In genomic region chr11:36565033-36565610, GRCh38 we compare ENCODE assay signal across 13 cellular contexts. TPM values are rescaled to one million over a fixed set of nuclear protein-coding genes. Genes with fewer than 3 reads are reported as not detected.
DNase-seq lines count a peak whose midpoint lies in the region; ATAC-seq, FAIRE-seq and TF ChIP-seq lines count a peak whose summit lies in the region.
"Had no signal": no experiment of that assay in that cellular context is flagged by ENCODE, and none has a peak within 500 bp of the region (broad histone marks: within the 10 kb centered on the region; RNA-seq: fewer than 3 reads in every experiment).

No MANE protein-coding gene starts in this region.

- H3K23me2 ChIP-seq in H1 (ENCODE audit: low read depth, low read length): no peaks in the 10 kb centered on the region

- no peak overlapping the region for H2BK120ac ChIP-seq in H1 (replicated peaks; ENCODE audit: low read depth, low read length)

- H2BK20ac ChIP-seq in H1 (ENCODE audit: low read length): no peak overlapping the region

- DNase-seq in CD8-positive, alpha-beta T cell: no peak
- DNase-seq in H1 (ENCODE audit: low read depth in 1 of 2, low spot score in 2 of 2) (no peak), NCI-H2107 treated with DMSO at 0.1 percent for 48 hours (lab: John Stamatoyannopoulos, UW; ENCODE audit: unreplicated experiment) (no peak)
- no peak for DNase-seq in activated CD8-positive, alpha-beta memory T cell treated with anti-CD3 and anti-CD28 coated beads, Interleukin-2, amount 50 U/mL, for 48 hours
- DNase-seq in stimulated activated CD8-positive, alpha-beta memory T cell treated with anti-CD3 and anti-CD28 coated beads, Interleukin-4, amount 100 ng/mL, for 48 hours: no peak
- DNase-seq: activated effector memory CD4-positive, alpha-beta T cell treated with Interleukin-2 at 50 U/mL for 16 hours had no signal

- no peak overlapping the region for H2BK5ac ChIP-seq in H1 (ENCODE audit: low read depth, low read length)

- H3K36me3 Mint-ChIP-seq in CD8-positive, alpha-beta T cell: no peaks in the 10 kb centered on the region

- CTCF ChIA-PET in CD8-positive, alpha-beta T cell (lab: Charles Lee): interaction anchor here (0.8 to 9.0 kb wide), 20 partner anchors 8 to 188 kb away, joined by 3 to 134 read pairs (median 4); no protein-coding TSS in a partner anchor
- CTCF ChIA-PET in H1 (lab: Charles Lee; ENCODE audit: partially characterized antibody): interaction anchor here (0.8 to 8.1 kb wide), 43 partner anchors 10 to 287 kb away, joined by 3 to 155 read pairs (median 4); no protein-coding TSS in a partner anchor

- no peak overlapping the region for H3K4me3 ChIP-seq in CD8-positive, alpha-beta T cell (ENCODE audit: low read depth, low read length)
- peak overlapping the region; percentile 46; the same call in 1 of the 2 replicates for H3K4me3 ChIP-seq in HUES64 (ENCODE audit: low read length)
- H3K4me3 ChIP-seq in H1 (ENCODE audit: extremely low read depth in 1 of 4, insufficient read depth in 2 of 4, low read depth in 3 of 4, low read length in 4 of 4): peak overlapping the region in 1 of 4 experiments; percentile 50; a peak in 1 of 8 replicates
- H3K4me3 ChIP-seq in parathyroid adenoma (ENCODE audit: low read depth, low read length): no peak overlapping the region

- peaks cover 0 to 2% of the 10 kb centered on the region in 2 experiments for H4K20me1 ChIP-seq in H1 (replicated peaks in 1 of 2; ENCODE audit: control insufficient read depth in 1 of 2, insufficient read depth in 2 of 2, low read length in 2 of 2)

- H3K79me2 ChIP-seq in H1 (ENCODE audit: control insufficient read depth in 1 of 2, insufficient read depth in 2 of 2, low read length in 2 of 2): no peaks in the 10 kb centered on the region
- no peaks in the 10 kb centered on the region for H3K79me2 ChIP-seq in parathyroid adenoma

- H4K8ac ChIP-seq in H1 (ENCODE audit: extremely low read depth, insufficient read depth, low read length): no peak overlapping the region

- H3K36me3 ChIP-seq in CD8-positive, alpha-beta T cell (ENCODE audit: insufficient read depth, low read length): no peaks in the 10 kb centered on the region
- H3K36me3 ChIP-seq in HUES64 (ENCODE audit: insufficient read depth, low read length): no peaks in the 10 kb centered on the region
- H3K36me3 ChIP-seq in H1 (ENCODE audit: control insufficient read depth in 2 of 4, insufficient read depth in 4 of 4, low read length in 3 of 4): no peaks in the 10 kb centered on the region
- no peaks in the 10 kb centered on the region for H3K36me3 ChIP-seq in parathyroid adenoma (ENCODE audit: control insufficient read depth, insufficient read depth, low read length)
- H3K36me3 ChIP-seq: tibial artery had no signal

- no peak overlapping the region for H3K4ac ChIP-seq in H1 (replicated peaks; ENCODE audit: insufficient read length, low read depth, low read length)

- no peak overlapping the region for H3K23ac ChIP-seq in H1 (ENCODE audit: insufficient read length)

- H2AFZ ChIP-seq in H1 (ENCODE audit: low read length) (peak overlapping the region; percentile 72), parathyroid adenoma (peak overlapping the region; percentile 46)

- no peak for TF ChIP-seq CTCF in CD8-positive, alpha-beta T cell (IDR thresholded peaks at IDR 0.05)
- TF ChIP-seq CTCF in H1 (IDR thresholded peaks at IDR 0.05; ENCODE audit: control extremely low read depth in 1 of 3, insufficient read depth in 1 of 3, low read depth in 1 of 3, low read length in 3 of 3) (no peak), parathyroid adenoma (IDR thresholded peaks at IDR 0.05) (no peak)

- peaks cover 27% of the 10 kb centered on the region for H3K27me3 Mint-ChIP-seq in CD8-positive, alpha-beta T cell (ENCODE audit: low read depth)

- H2BK12ac ChIP-seq in H1 (ENCODE audit: low read depth, low read length): no peak overlapping the region

- no peak overlapping the region for H3K27ac Mint-ChIP-seq in CD8-positive, alpha-beta T cell
- H3K27ac Mint-ChIP-seq: activated CD4-positive, alpha-beta T cell treated with anti-CD3 and anti-CD28 coated beads, Interleukin-2, amount 10 ng/mL, durations not matched to agents 7 days and 5 days had no signal

- H3K14ac ChIP-seq in H1 (ENCODE audit: insufficient read length): no peak overlapping the region

- no peaks in the 10 kb centered on the region for H3K79me1 ChIP-seq in H1 (ENCODE audit: low read depth, low read length)

- intact Hi-C loops in CD8-positive, alpha-beta T cell (cut with DNase I, micrococcal nuclease): no loop called here

- H3K27me3 ChIP-seq in CD8-positive, alpha-beta T cell (ENCODE audit: insufficient read depth, low read length): no peaks in the 10 kb centered on the region
- H3K27me3 ChIP-seq in HUES64 (ENCODE audit: insufficient read depth, low read length): peaks cover 8% of the 10 kb centered on the region
- H3K27me3 ChIP-seq in H1 (replicated peaks in 1 of 4; ENCODE audit: control insufficient read depth in 3 of 4, extremely low read depth in 1 of 4, insufficient read depth in 3 of 4, low read length in 3 of 4): no peaks in the 10 kb centered on the region
- H3K27me3 ChIP-seq in parathyroid adenoma (ENCODE audit: control insufficient read depth, insufficient read depth, low read length): no peaks in the 10 kb centered on the region
- H3K27me3 ChIP-seq: tibial artery had no signal

- H4K91ac ChIP-seq in H1 (replicated peaks; ENCODE audit: insufficient read length, low read length): no peak overlapping the region

- H4K5ac ChIP-seq in H1 (ENCODE audit: insufficient read length, low read depth, low read length): no peak overlapping the region

- TF ChIP-seq POLR2A in H1 (IDR thresholded peaks at IDR 0.05; ENCODE audit: control extremely low read depth in 1 of 2, low read depth in 2 of 2, low read length in 2 of 2): no peak

- no peak overlapping the region for H3K18ac ChIP-seq in H1 (ENCODE audit: extremely low read depth, low read length)

- TF ChIP-seq EP300 in H1 (IDR thresholded peaks at IDR 0.05; ENCODE audit: borderline replicate concordance in 1 of 2, low read depth in 2 of 2, low read length in 2 of 2): no peak

- H3K4me2 ChIP-seq in H1 (ENCODE audit: insufficient read depth in 1 of 2, low read depth in 2 of 2, low read length in 2 of 2) (0 out of 4 replicates have a peak overlapping the region, but pooled peaks of 1 of the 2 experiments have one; percentile 9), parathyroid adenoma (ENCODE audit: low read length) (no peak overlapping the region)

- POLR2A ChIA-PET in CD8-positive, alpha-beta T cell (lab: Charles Lee): interaction anchor here (1.4 kb wide), 1 partner anchor 182 kb away, joined by 3 read pairs; no protein-coding TSS in a partner anchor
- POLR2A ChIA-PET in H1 (lab: Charles Lee; ENCODE audit: partially characterized antibody): interaction anchor here (0.9 kb wide), 1 partner anchor 29 kb away, joined by 3 read pairs; the partner anchor contains the start of gene IFTAP

- FAIRE-seq in H1 (lab: Jason Lieb, UNC): no peak
- FAIRE-seq: bronchial epithelial cell had no signal

- H3K4me1 Mint-ChIP-seq in CD8-positive, alpha-beta T cell (ENCODE audit: low read depth): peaks cover 7% of the 10 kb centered on the region

- no peak overlapping the region for H3K56ac ChIP-seq in H1 (replicated peaks; ENCODE audit: insufficient read length, low read depth, low read length)

- TF ChIP-seq RAD21 in H1 (IDR thresholded peaks at IDR 0.05 in 1 of 2, conservative IDR thresholded peaks at IDR 0.05 in 1 of 2; ENCODE audit: low read depth in 2 of 2, low read length in 2 of 2): no peak

- H3K4me3 Mint-ChIP-seq in CD8-positive, alpha-beta T cell: peak overlapping the region; percentile 71

- no peak for ATAC-seq in CD8-positive, alpha-beta T cell
- ATAC-seq in GM18511 (IDR thresholded peaks at IDR 0.05; ENCODE audit: unreplicated experiment): no peak

- H3K4me1 ChIP-seq in CD8-positive, alpha-beta T cell (ENCODE audit: insufficient read depth, low read length): no peaks in the 10 kb centered on the region
- H3K4me1 ChIP-seq in HUES64 (ENCODE audit: insufficient read depth, low read length): peaks cover 4% of the 10 kb centered on the region; the same call in 1 of the 2 replicates
- no peaks in the 10 kb centered on the region for H3K4me1 ChIP-seq in H1 (replicated peaks in 1 of 4; ENCODE audit: control insufficient read depth in 3 of 4, insufficient read depth in 4 of 4, low read length in 3 of 4)
- H3K4me1 ChIP-seq in parathyroid adenoma: no peaks in the 10 kb centered on the region

- H2AK5ac ChIP-seq in H1 (ENCODE audit: low read depth, low read length): no peak overlapping the region

- no peaks in the 10 kb centered on the region for H3K9me3 Mint-ChIP-seq in CD8-positive, alpha-beta T cell

- H3K9ac ChIP-seq in HUES64 (ENCODE audit: low read depth, low read length) (no peak overlapping the region), H1 (replicated peaks in 1 of 4; ENCODE audit: extremely low read depth in 1 of 4, low read depth in 3 of 4, low read length in 3 of 4) (no peak overlapping the region), parathyroid adenoma (no peak overlapping the region)

- H2BK15ac ChIP-seq in H1 (ENCODE audit: low read length): no peak overlapping the region

- no peak overlapping the region for H3K27ac ChIP-seq in CD8-positive, alpha-beta T cell (ENCODE audit: low read depth, low read length)
- H3K27ac ChIP-seq in HUES64 (ENCODE audit: low read depth, low read length): no peak overlapping the region
- no peak overlapping the region for H3K27ac ChIP-seq in H1 (ENCODE audit: low read depth, low read length)
- H3K27ac ChIP-seq in parathyroid adenoma: no peak overlapping the region
- H3K27ac ChIP-seq: tibial artery had no signal

- 94% methylated on average over 6 of the region's 6 CpGs for WGBS in HUES64
- WGBS in H1 (ENCODE audit: extremely low coverage in 1 of 2, insufficient coverage in 1 of 2, insufficient read length in 1 of 2, insufficient replicate concordance in 2 of 2, low coverage in 1 of 2, low lambda C conversion rate in 2 of 2, missing lambda C conversion rate in 1 of 2), 2 experiments: 88% methylated on average over 6 of the region's 6 CpGs; no CpG with 5 or more reads in 1 of the 2 experiments

- no peaks in the 10 kb centered on the region for H3K9me3 ChIP-seq in CD8-positive, alpha-beta T cell (ENCODE audit: low read length)
- H3K9me3 ChIP-seq in HUES64 (ENCODE audit: insufficient read depth, low read depth, low read length) (no peaks in the 10 kb centered on the region), H1 (ENCODE audit: insufficient read depth in 2 of 2, low read depth in 1 of 2, low read length in 1 of 2) (no peaks in the 10 kb centered on the region), parathyroid adenoma (ENCODE audit: control insufficient read depth, low read length) (no peaks in the 10 kb centered on the region)
- H3K9me3 ChIP-seq: tibial artery had no signal

RNA-seq across cellular contexts. Expression of gene RAG1, which starts 2.7 kb away (rescaled TPM):
- total RNA-seq in CD8-positive, alpha-beta T cell: under 1 TPM in 1 of 2 experiments, not detected in 1; 0.08 TPM
- polyA plus RNA-seq in HUES64 (2013, experiment 1 of 2): 0.30 TPM
- polyA plus RNA-seq in HUES64 (2013, experiment 2 of 2): 0.44 TPM
- total RNA-seq in H1 (2021; fragmentation: NEBNext Ultra II Directional; extraction: Animal tissue kit (Norgen Biotek cat#: 25700)): 0.58 and 0.90 TPM in 2 replicates
- 0.13 and 0.14 TPM in 2 replicates for polyA plus RNA-seq in H1 (2011; rRNA removed)
- 0.28 TPM for polyA plus RNA-seq in H1 (2011; cell fraction: cytosol; rRNA removed)
- 0.29 TPM for polyA plus RNA-seq in H1 (2011; cell fraction: nucleus; rRNA removed)
- 0.20 to 0.91 TPM (median 0.35 TPM) in 4 replicates for polyA plus RNA-seq in H1 (2012, experiment 1 of 2)
- polyA plus RNA-seq in H1 (2012, experiment 2 of 2): not detected
- polyA plus RNA-seq in H1 (2013, experiment 1 of 2): 0.89 TPM
- polyA plus RNA-seq in H1 (2013, experiment 2 of 2): 0.66 TPM
- 0.27 and 0.73 TPM in 2 replicates for polyA minus RNA-seq in H1 (2011; rRNA and poly(A)+ RNA removed)
- 0.29 TPM for polyA minus RNA-seq in H1 (2011; cell fraction: cytosol; rRNA and poly(A)+ RNA removed)
- 0.80 TPM for polyA minus RNA-seq in H1 (2011; cell fraction: nucleus; rRNA and poly(A)+ RNA removed)

RNA-seq across cellular contexts. Expression of gene IFTAP, which starts 29.2 kb away (rescaled TPM):
- under 1 TPM; 0.62 to 0.69 TPM for total RNA-seq in CD8-positive, alpha-beta T cell
- polyA plus RNA-seq in HUES64 (2013, experiment 1 of 2): 25.9 TPM
- polyA plus RNA-seq in HUES64 (2013, experiment 2 of 2): 31.8 TPM
- total RNA-seq in H1 (2021; fragmentation: NEBNext Ultra II Directional; extraction: Animal tissue kit (Norgen Biotek cat#: 25700)): 22.3 and 23.9 TPM in 2 replicates
- 13.0 and 21.2 TPM in 2 replicates for polyA plus RNA-seq in H1 (2011; rRNA removed)
- 26.5 TPM for polyA plus RNA-seq in H1 (2011; cell fraction: cytosol; rRNA removed)
- polyA plus RNA-seq in H1 (2011; cell fraction: nucleus; rRNA removed): 4.6 TPM
- polyA plus RNA-seq in H1 (2012, experiment 1 of 2): 22.8 to 34.3 TPM (median 25.1 TPM) in 4 replicates
- 5.9 TPM for polyA plus RNA-seq in H1 (2012, experiment 2 of 2)
- 28.0 TPM for polyA plus RNA-seq in H1 (2013, experiment 1 of 2)
- polyA plus RNA-seq in H1 (2013, experiment 2 of 2): 30.3 TPM
- 6.1 and 7.3 TPM in 2 replicates for polyA minus RNA-seq in H1 (2011; rRNA and poly(A)+ RNA removed)
- 9.8 TPM for polyA minus RNA-seq in H1 (2011; cell fraction: cytosol; rRNA and poly(A)+ RNA removed)
- 7.3 TPM for polyA minus RNA-seq in H1 (2011; cell fraction: nucleus; rRNA and poly(A)+ RNA removed)

RNA-seq across cellular contexts. Expression of gene RAG2, which starts 32.9 kb away (rescaled TPM):
- total RNA-seq in CD8-positive, alpha-beta T cell: not detected
- polyA plus RNA-seq in HUES64 (2013, experiment 1 of 2): not detected
- not detected for polyA plus RNA-seq in HUES64 (2013, experiment 2 of 2)
- not detected in 2 replicates for total RNA-seq in H1 (2021; fragmentation: NEBNext Ultra II Directional; extraction: Animal tissue kit (Norgen Biotek cat#: 25700))
- polyA plus RNA-seq in H1 (2011; rRNA removed): not detected in 2 replicates
- not detected for polyA plus RNA-seq in H1 (2011; cell fraction: cytosol; rRNA removed)
- polyA plus RNA-seq in H1 (2011; cell fraction: nucleus; rRNA removed): not detected
- not detected in 4 replicates for polyA plus RNA-seq in H1 (2012, experiment 1 of 2)
- not detected for polyA plus RNA-seq in H1 (2012, experiment 2 of 2)
- polyA plus RNA-seq in H1 (2013, experiment 1 of 2): not detected
- polyA plus RNA-seq in H1 (2013, experiment 2 of 2): not detected
- polyA minus RNA-seq in H1 (2011; rRNA and poly(A)+ RNA removed): not detected in 2 replicates
- polyA minus RNA-seq in H1 (2011; cell fraction: cytosol; rRNA and poly(A)+ RNA removed): not detected
- 0.30 TPM for polyA minus RNA-seq in H1 (2011; cell fraction: nucleus; rRNA and poly(A)+ RNA removed)
- total RNA-seq: activated CD4-positive, alpha-beta T cell treated with anti-CD3 and anti-CD28 coated beads, Interleukin-2, amount 10 ng/mL, durations not matched to agents 7 days and 5 days; bronchial epithelial cell; mononuclear cell had no signal

RNA-seq across cellular contexts. Expression of gene TRAF6, which starts 55.0 kb away (rescaled TPM):
- 10 to 100 TPM; 29.7 to 31.3 TPM for total RNA-seq in CD8-positive, alpha-beta T cell
- 6.1 TPM for polyA plus RNA-seq in HUES64 (2013, experiment 1 of 2)
- 7.5 TPM for polyA plus RNA-seq in HUES64 (2013, experiment 2 of 2)
- total RNA-seq in H1 (2021; fragmentation: NEBNext Ultra II Directional; extraction: Animal tissue kit (Norgen Biotek cat#: 25700)): 8.8 and 9.4 TPM in 2 replicates
- polyA plus RNA-seq in H1 (2011; rRNA removed): 2.6 and 4.6 TPM in 2 replicates
- polyA plus RNA-seq in H1 (2011; cell fraction: cytosol; rRNA removed): 3.7 TPM
- polyA plus RNA-seq in H1 (2011; cell fraction: nucleus; rRNA removed): 5.2 TPM
- 4.2 to 5.0 TPM (median 4.5 TPM) in 4 replicates for polyA plus RNA-seq in H1 (2012, experiment 1 of 2)
- polyA plus RNA-seq in H1 (2012, experiment 2 of 2): 0.45 TPM
- 4.4 TPM for polyA plus RNA-seq in H1 (2013, experiment 1 of 2)
- polyA plus RNA-seq in H1 (2013, experiment 2 of 2): 4.3 TPM
- 10.4 and 13.4 TPM in 2 replicates for polyA minus RNA-seq in H1 (2011; rRNA and poly(A)+ RNA removed)
- polyA minus RNA-seq in H1 (2011; cell fraction: cytosol; rRNA and poly(A)+ RNA removed): 4.9 TPM
- polyA minus RNA-seq in H1 (2011; cell fraction: nucleus; rRNA and poly(A)+ RNA removed): 11.3 TPM

Comparison
In these comparisons a context has a peak if more than half of its experiments do, and no peak if none do; other contexts are left out.
1. RNA of gene IFTAP, which starts 29.2 kb away (total RNA-seq): 22.3 to 23.9 TPM in H1; 0.62 to 0.69 TPM in CD8-positive, alpha-beta T cell; every median in the first group is over 10 times any median in the second.